2 cellular contexts compared by ENCODE assay signal in genomic region chr11:64917663-64917995, GRCh38.
TF ChIP-seq lines count a peak whose summit lies in the region.

No MANE protein-coding gene starts in this region.

TF ChIP-seq in SK-N-SH, 30 proteins besides CTCF, POLR2A, EP300 and RAD21 (continued from another document):
- TF ChIP-seq USF2 (IDR thresholded peaks at IDR 0.05; ENCODE audit: borderline replicate concordance, low read depth, low read length) (no peak), MXI1 (IDR thresholded peaks at IDR 0.05; ENCODE audit: low read depth, low read length) (no peak)
TF ChIP-seq in SK-N-SH: peak in this region for 0.

TF ChIP-seq in SK-N-SH treated with all-trans-retinoic acid at 6 μM for 48 hours, 23 proteins besides CTCF, POLR2A, EP300 and RAD21 (continued from another document):
- TF ChIP-seq PATZ1 (CRISPR knock-in tag; IDR thresholded peaks at IDR 0.05; ENCODE audit: borderline replicate concordance), result no peak
- no peak for TF ChIP-seq ZNF70 (CRISPR knock-in tag; IDR thresholded peaks at IDR 0.05)
- TF ChIP-seq SNAI2 (CRISPR knock-in tag; IDR thresholded peaks at IDR 0.05), result no peak
TF ChIP-seq in SK-N-SH treated with all-trans-retinoic acid at 6 μM for 48 hours: peak in this region for 0.
